ENCODE assay signal across 1 cellular context in the genomic region with DNA sequence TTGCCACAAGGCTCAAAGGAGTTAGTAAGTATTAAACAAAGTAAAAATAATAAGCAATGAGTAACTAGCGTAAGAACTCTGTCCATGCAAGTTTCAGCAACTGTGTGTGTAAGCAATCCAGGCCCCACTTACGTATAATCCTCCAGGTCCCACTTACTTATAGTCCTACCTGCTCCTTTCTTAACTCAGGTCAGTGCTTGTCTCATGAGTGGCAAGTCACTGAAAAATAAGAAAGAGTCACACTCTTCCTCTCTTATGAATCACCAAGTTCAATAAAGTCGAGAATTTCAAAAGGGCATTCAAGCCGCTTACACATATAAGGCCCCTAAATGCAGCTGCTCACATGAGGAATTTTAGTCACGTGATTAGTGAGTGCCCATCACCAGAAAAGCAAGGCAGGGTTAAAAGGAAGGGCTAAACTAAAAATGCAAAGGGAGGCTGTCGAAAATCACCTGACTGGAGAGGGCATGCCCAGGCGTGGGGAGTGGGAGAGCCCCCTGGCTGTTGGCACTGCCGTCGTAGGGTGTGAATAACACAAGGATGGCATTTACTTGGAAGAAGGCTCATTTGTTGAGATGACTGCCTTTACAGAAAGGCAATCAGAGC.
TF ChIP-seq lines count a peak whose summit lies in the region.

No MANE protein-coding gene starts in this region.

TF ChIP-seq in HepG2, 621 proteins besides CTCF, POLR2A, EP300 and RAD21 (continued from another document):
- TF ChIP-seq, protein P1, sequence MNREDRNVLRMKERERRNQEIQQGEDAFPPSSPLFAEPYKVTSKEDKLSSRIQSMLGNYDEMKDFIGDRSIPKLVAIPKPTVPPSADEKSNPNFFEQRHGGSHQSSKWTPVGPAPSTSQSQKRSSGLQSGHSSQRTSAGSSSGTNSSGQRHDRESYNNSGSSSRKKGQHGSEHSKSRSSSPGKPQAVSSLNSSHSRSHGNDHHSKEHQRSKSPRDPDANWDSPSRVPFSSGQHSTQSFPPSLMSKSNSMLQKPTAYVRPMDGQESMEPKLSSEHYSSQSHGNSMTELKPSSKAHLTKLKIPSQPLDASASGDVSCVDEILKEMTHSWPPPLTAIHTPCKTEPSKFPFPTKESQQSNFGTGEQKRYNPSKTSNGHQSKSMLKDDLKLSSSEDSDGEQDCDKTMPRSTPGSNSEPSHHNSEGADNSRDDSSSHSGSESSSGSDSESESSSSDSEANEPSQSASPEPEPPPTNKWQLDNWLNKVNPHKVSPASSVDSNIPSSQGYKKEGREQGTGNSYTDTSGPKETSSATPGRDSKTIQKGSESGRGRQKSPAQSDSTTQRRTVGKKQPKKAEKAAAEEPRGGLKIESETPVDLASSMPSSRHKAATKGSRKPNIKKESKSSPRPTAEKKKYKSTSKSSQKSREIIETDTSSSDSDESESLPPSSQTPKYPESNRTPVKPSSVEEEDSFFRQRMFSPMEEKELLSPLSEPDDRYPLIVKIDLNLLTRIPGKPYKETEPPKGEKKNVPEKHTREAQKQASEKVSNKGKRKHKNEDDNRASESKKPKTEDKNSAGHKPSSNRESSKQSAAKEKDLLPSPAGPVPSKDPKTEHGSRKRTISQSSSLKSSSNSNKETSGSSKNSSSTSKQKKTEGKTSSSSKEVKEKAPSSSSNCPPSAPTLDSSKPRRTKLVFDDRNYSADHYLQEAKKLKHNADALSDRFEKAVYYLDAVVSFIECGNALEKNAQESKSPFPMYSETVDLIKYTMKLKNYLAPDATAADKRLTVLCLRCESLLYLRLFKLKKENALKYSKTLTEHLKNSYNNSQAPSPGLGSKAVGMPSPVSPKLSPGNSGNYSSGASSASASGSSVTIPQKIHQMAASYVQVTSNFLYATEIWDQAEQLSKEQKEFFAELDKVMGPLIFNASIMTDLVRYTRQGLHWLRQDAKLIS (CRISPR knock-in tag; IDR thresholded peaks at IDR 0.05) = no peak
- TF ChIP-seq ZNF256 (CRISPR knock-in tag; conservative IDR thresholded peaks at IDR 0.05) (no peak), ZNF251 (CRISPR knock-in tag; IDR thresholded peaks at IDR 0.05) (no peak), MYC (CRISPR knock-in tag; IDR thresholded peaks at IDR 0.05; ENCODE audit: borderline replicate concordance) (no peak), EHMT2 (IDR thresholded peaks at IDR 0.05; ENCODE audit: borderline replicate concordance, low read depth, low read length) (no peak), IKZF1 (IDR thresholded peaks at IDR 0.05) (no peak)
- TF ChIP-seq, protein P2, sequence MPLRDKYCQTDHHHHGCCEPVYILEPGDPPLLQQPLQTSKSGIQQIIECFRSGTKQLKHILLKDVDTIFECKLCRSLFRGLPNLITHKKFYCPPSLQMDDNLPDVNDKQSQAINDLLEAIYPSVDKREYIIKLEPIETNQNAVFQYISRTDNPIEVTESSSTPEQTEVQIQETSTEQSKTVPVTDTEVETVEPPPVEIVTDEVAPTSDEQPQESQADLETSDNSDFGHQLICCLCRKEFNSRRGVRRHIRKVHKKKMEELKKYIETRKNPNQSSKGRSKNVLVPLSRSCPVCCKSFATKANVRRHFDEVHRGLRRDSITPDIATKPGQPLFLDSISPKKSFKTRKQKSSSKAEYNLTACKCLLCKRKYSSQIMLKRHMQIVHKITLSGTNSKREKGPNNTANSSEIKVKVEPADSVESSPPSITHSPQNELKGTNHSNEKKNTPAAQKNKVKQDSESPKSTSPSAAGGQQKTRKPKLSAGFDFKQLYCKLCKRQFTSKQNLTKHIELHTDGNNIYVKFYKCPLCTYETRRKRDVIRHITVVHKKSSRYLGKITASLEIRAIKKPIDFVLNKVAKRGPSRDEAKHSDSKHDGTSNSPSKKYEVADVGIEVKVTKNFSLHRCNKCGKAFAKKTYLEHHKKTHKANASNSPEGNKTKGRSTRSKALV (CRISPR knock-in tag; IDR thresholded peaks at IDR 0.05) = no peak
- TF ChIP-seq, protein P3, sequence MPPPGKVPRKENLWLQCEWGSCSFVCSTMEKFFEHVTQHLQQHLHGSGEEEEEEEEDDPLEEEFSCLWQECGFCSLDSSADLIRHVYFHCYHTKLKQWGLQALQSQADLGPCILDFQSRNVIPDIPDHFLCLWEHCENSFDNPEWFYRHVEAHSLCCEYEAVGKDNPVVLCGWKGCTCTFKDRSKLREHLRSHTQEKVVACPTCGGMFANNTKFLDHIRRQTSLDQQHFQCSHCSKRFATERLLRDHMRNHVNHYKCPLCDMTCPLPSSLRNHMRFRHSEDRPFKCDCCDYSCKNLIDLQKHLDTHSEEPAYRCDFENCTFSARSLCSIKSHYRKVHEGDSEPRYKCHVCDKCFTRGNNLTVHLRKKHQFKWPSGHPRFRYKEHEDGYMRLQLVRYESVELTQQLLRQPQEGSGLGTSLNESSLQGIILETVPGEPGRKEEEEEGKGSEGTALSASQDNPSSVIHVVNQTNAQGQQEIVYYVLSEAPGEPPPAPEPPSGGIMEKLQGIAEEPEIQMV (CRISPR knock-in tag; IDR thresholded peaks at IDR 0.05; ENCODE audit: low read depth) = no peak
